ENCODE assay signal across 19 cellular contexts in the genomic region with DNA sequence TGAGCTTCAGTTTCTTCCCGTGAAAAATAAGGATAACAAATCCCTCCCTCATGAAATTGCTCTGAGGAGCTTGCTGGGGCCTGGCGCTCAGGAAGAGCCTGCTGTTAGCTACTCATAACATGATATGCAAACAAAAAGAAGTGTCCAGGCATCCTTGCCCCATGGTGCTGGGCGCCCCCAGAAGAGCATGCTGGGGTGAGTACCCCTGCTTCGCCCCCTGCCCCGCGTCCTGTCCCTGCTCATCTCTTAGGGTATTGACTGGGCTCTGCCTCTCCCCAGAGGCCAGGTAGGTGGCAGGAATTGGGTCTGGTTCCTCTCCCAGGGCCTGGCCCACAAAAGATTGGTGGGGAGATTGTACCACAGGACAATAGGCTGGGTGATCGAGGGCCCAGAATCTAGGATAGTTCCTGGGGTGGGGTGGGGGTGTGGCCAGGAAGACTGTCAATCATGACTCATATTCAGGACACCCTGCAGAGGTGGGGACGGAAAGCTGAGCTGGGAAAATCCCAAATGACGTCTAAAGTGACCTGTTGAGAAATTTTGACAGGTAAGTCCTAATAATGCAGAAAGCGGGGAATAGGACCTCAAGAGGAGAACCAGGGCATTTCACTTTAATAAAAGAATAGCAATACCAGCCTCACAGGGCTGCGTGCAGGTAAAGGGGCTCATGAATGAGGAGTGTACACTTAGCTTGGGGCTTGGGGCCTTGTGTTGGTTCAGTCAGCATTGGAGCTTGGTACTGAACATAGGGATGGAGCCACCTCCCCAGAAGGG. TPM values are rescaled to one million over a fixed set of nuclear protein-coding genes. Genes with fewer than 3 reads are reported as not detected.
DNase-seq lines count a peak whose midpoint lies in the region; ATAC-seq and TF ChIP-seq lines count a peak whose summit lies in the region.
"Had no signal": no experiment of that assay in that cellular context is flagged by ENCODE, and none has a peak within 500 bp of the region (broad histone marks: within the 10 kb centered on the region; RNA-seq: fewer than 3 reads in every experiment).

No MANE protein-coding gene starts in this region.

- no TSS peak for BruUV-seq in MCF 10A (replicated peaks; lab: Mats Ljungman, UMichigan)

- peak; percentile 96 for DNase-seq in MCF 10A (ENCODE audit: unreplicated experiment)
- no peak for DNase-seq in breast epithelium (ENCODE audit: low spot score in 2 of 2)
- peak in 1 of 2 experiments; percentile 21 for DNase-seq in SJCRH30
- peak; percentile 72 for DNase-seq in kidney tubule cell (ENCODE audit: low spot score)
- no peak for DNase-seq in stimulated activated naive CD4-positive, alpha-beta T cell treated with Interleukin-2 at 50 U/mL for 16 hours (lab: John Stamatoyannopoulos, UW)
- no peak for DNase-seq in NCI-H2081 treated with DMSO at 0.1 percent for 48 hours (lab: John Stamatoyannopoulos, UW)
- DNase-seq in heart right ventricle: no peak
- DNase-seq in HUDEP-2 (lab: John Stamatoyannopoulos, UW; ENCODE audit: unreplicated experiment in 76 of 76): no peak
- DNase-seq: activated CD4-positive, alpha-beta T cell treated with anti-CD3 and anti-CD28 coated beads, Interleukin-2, amount 10 ng/mL, durations not matched to agents 7 days and 5 days; foreskin melanocyte; H9; NCI-H1105; stimulated activated CD4-positive, alpha-beta T cell treated with anti-CD3 and anti-CD28 coated beads, Interleukin-2, amount 100 ng/mL, for 48 hours; stimulated activated CD8-positive, alpha-beta memory T cell treated with anti-CD3 and anti-CD28 coated beads, Interleukin-4, amount 100 ng/mL, for 48 hours had no signal

- H3K4me3 Mint-ChIP-seq in MCF 10A (ENCODE audit: unreplicated experiment): no peak overlapping the region
- H3K4me3 Mint-ChIP-seq: activated CD4-positive, alpha-beta T cell treated with anti-CD3 and anti-CD28 coated beads, Interleukin-2, amount 10 ng/mL, durations not matched to agents 7 days and 5 days; H9; IgD-negative memory B cell; memory B cell had no signal

- H3K4me1 ChIP-seq in breast epithelium: no peaks in the 10 kb centered on the region
- H3K4me1 ChIP-seq in SJCRH30: peaks cover 25% of the 10 kb centered on the region
- peaks cover 0 to 19% (median 15%) of the 10 kb centered on the region in 9 donors for H3K4me1 ChIP-seq in heart right ventricle

- TF ChIP-seq POLR2A in breast epithelium (IDR thresholded peaks at IDR 0.05): no peak

- H3K9me3 ChIP-seq in breast epithelium: no peaks in the 10 kb centered on the region
- H3K9me3 ChIP-seq in SJCRH30 (replicated peaks): no peaks in the 10 kb centered on the region
- no peaks in the 10 kb centered on the region for H3K9me3 ChIP-seq in heart right ventricle
- H3K9me3 ChIP-seq: neutrophil had no signal

- no peak for TF ChIP-seq CTCF in MCF 10A (IDR thresholded peaks at IDR 0.05; ENCODE audit: unreplicated experiment)
- TF ChIP-seq CTCF in breast epithelium (IDR thresholded peaks at IDR 0.05): no peak
- no peak for TF ChIP-seq CTCF in heart right ventricle (IDR thresholded peaks at IDR 0.05)

- H3K4me3 ChIP-seq in breast epithelium (no peak overlapping the region), SJCRH30 (no peak overlapping the region), heart right ventricle (no peak overlapping the region)
- H3K4me3 ChIP-seq: SK-N-MC had no signal

- no peaks in the 10 kb centered on the region for H3K27me3 Mint-ChIP-seq in MCF 10A (ENCODE audit: insufficient read depth, unreplicated experiment)

- no peaks in the 10 kb centered on the region for H3K36me3 ChIP-seq in breast epithelium
- peaks cover 21% of the 10 kb centered on the region for H3K36me3 ChIP-seq in SJCRH30
- H3K36me3 ChIP-seq in heart right ventricle: no peaks in the 10 kb centered on the region
- H3K36me3 ChIP-seq: neutrophil had no signal

- H3K27ac Mint-ChIP-seq in MCF 10A (ENCODE audit: low read depth, unreplicated experiment): peak overlapping the region; percentile 24
- H3K27ac Mint-ChIP-seq: activated CD4-positive, alpha-beta T cell treated with anti-CD3 and anti-CD28 coated beads, Interleukin-2, amount 10 ng/mL, durations not matched to agents 7 days and 5 days; H9; memory B cell had no signal

- peaks cover 21% of the 10 kb centered on the region for H3K36me3 Mint-ChIP-seq in MCF 10A (ENCODE audit: insufficient read depth, unreplicated experiment)

- 86 to 88% methylated on average over 11 of the region's 11 CpGs for WGBS in heart right ventricle, 2 donors

- peaks cover 8% of the 10 kb centered on the region for H3K9me3 Mint-ChIP-seq in MCF 10A (ENCODE audit: unreplicated experiment)

- CTCF ChIA-PET in MCF 10A (lab: Yijun Ruan, JAX): interaction anchor here (0.6 to 2.1 kb wide), 9 partner anchors 53 to 307 kb away, joined by 3 to 11 read pairs (median 4); no protein-coding TSS in a partner anchor

- H3K27ac ChIP-seq in breast epithelium (no peak overlapping the region), SJCRH30 (peak overlapping the region; percentile 86), heart right ventricle (no peak overlapping the region)
- H3K27ac ChIP-seq: neutrophil, SK-N-MC had no signal

- peaks cover 10% of the 10 kb centered on the region for H3K4me1 Mint-ChIP-seq in MCF 10A (ENCODE audit: insufficient read depth, unreplicated experiment)

- intact Hi-C loops in MCF 10A (cut with micrococcal nuclease): no loop called here
- intact Hi-C loops in breast epithelium (cut with DNase I; ENCODE audit: low total_unique reads): loop anchor here (5.0 kb wide), 1 partner anchor 1107 kb away; the partner anchor contains the start of gene SMAD5
- intact Hi-C loops in heart right ventricle (cut with DNase I): no loop called here

- H3K27me3 ChIP-seq in breast epithelium (peaks cover 0 to 32% of the 10 kb centered on the region in 2 donors), SJCRH30 (no peaks in the 10 kb centered on the region), heart right ventricle (peaks cover 23 to 63% (median 52%) of the 10 kb centered on the region in 7 donors)

- ATAC-seq in heart right ventricle: no peak
- ATAC-seq: right cardiac atrium had no signal

- POLR2A ChIA-PET in MCF 10A (lab: Yijun Ruan, JAX): interaction anchor here (0.5 to 6.2 kb wide), 7 partner anchors 9 to 162 kb away, joined by 3 to 40 read pairs (median 4); partner anchors contain the start of gene PITX1

RNA-seq across cellular contexts. Expression of gene PITX1, which starts 8.9 kb away (rescaled TPM):
- total RNA-seq in MCF 10A (2022) (37.1 and 42.9 TPM in 2 replicates), breast epithelium (1 to 10 TPM in 1 of 3 donors, under 1 TPM in 2; 0.15 to 2.1 (median 0.33) TPM), heart right ventricle (under 1 TPM in 3 of 10 donors, not detected in 7; 0.11 to 0.24 (median 0.14) TPM)
- total RNA-seq in SJCRH30 (2014; rRNA removed; shearing (Covaris generic)): 37.8 and 38.5 TPM in 2 replicates
- under 1 TPM in 1 of 2 donors, not detected in 1; 0.06 TPM for polyA plus RNA-seq in heart right ventricle
- total RNA-seq: activated CD4-positive, alpha-beta T cell treated with anti-CD3 and anti-CD28 coated beads, Interleukin-2, amount 10 ng/mL, durations not matched to agents 7 days and 5 days; H9 had no signal

RNA-seq across cellular contexts. Expression of gene CATSPER3, which starts 57.4 kb away (rescaled TPM):
- total RNA-seq in MCF 10A (2022): 0.91 and 1.9 TPM in 2 replicates
- total RNA-seq in breast epithelium: under 1 TPM in 2 of 3 donors, not detected in 1; 0.32 to 0.44 TPM
- not detected in 2 replicates for total RNA-seq in SJCRH30 (2014; rRNA removed; shearing (Covaris generic))
- under 1 TPM; 0.37 to 0.82 (median 0.62) TPM for total RNA-seq in heart right ventricle
- 1 to 10 TPM; 1.0 to 1.1 TPM for polyA plus RNA-seq in heart right ventricle
- polyA plus RNA-seq: IgD-negative memory B cell had no signal

Comparison
In these comparisons a context has a peak if more than half of its experiments do, and no peak if none do; other contexts are left out.
1. DNase-seq: peak in MCF 10A (single experiment) and kidney tubule cell (single experiment); none in breast epithelium (0 of 2), stimulated activated naive CD4-positive, alpha-beta T cell treated with Interleukin-2 at 50 U/mL for 16 hours (single experiment), NCI-H2081 treated with DMSO at 0.1 percent for 48 hours (single experiment), heart right ventricle (0 of 2) and HUDEP-2 (0 of 76).
2. RNA of gene PITX1, which starts 8.9 kb away (total RNA-seq): 37.1 to 42.9 TPM in MCF 10A and 37.8 to 38.5 TPM in SJCRH30; 0.15 to 2.1 TPM in breast epithelium and 0.11 to 0.24 TPM in heart right ventricle; every median in the first group is over 10 times any median in the second.